ENCODE assay signal across 8 cellular contexts in genomic region chr6:89371849-89372505, GRCh38. TPM values are rescaled to one million over a fixed set of nuclear protein-coding genes. Genes with fewer than 3 reads are reported as not detected.
DNase-seq lines count a peak whose midpoint lies in the region; ATAC-seq, FAIRE-seq and TF ChIP-seq lines count a peak whose summit lies in the region.

No MANE protein-coding gene starts in this region.

- no peaks in the 10 kb centered on the region for H3K36me3 ChIP-seq in HepG2 (replicated peaks in 1 of 2; ENCODE audit: control insufficient read depth in 1 of 2, insufficient read depth in 2 of 2, low read length in 2 of 2)

- H3K4me3 ChIP-seq in AG09309 (ENCODE audit: control insufficient read depth, low read depth, low read length), result no peak overlapping the region
- no peak overlapping the region for H3K4me3 ChIP-seq in HepG2 (replicated peaks in 1 of 3; ENCODE audit: insufficient read depth in 1 of 3, low read depth in 2 of 3, low read length in 3 of 3)

- peak overlapping the region; percentile 45 for H3K4me2 ChIP-seq in HepG2 (ENCODE audit: low read depth, low read length)

- DNase-seq in AG09309 (ENCODE audit: low read depth) (no peak), NCI-H2196 treated with DMSO at 0.1 percent for 48 hours (lab: John Stamatoyannopoulos, UW; ENCODE audit: unreplicated experiment) (peak; percentile 52), cerebellar cortex (ENCODE audit: low spot score) (peak; percentile 79), HepG2 (ENCODE audit: low spot score) (peak; percentile 47)
- DNase-seq in activated CD4-positive, alpha-beta T cell treated with anti-CD3 and anti-CD28 coated beads for 1 hour, result peak; percentile 70
- DNase-seq in stimulated activated CD4-positive, alpha-beta T cell treated with anti-CD3 and anti-CD28 coated beads, TNF-alpha, amount 100 ng/mL, for 4 hours (ENCODE audit: low read depth in 3 of 3), result peak; percentile 56 to 65 (median 60)

- no peak overlapping the region for H3K27ac ChIP-seq in HepG2 (ENCODE audit: extremely low read length, insufficient read depth, low read length)

- in situ Hi-C loops in HepG2 (cut with HindIII; ENCODE audit: extremely low pct_ligation_motif_present, low pct_unique_long_range_greater_than_20kb), result loop anchor here (5.0 kb wide), 1 partner anchor 60 kb away; no protein-coding TSS in a partner anchor

- FAIRE-seq in HepG2 (lab: Jason Lieb, UNC), result peak; percentile 15

- H3K4me1 ChIP-seq in HepG2 (ENCODE audit: insufficient read depth, low read length), result 0 out of 2 replicates have a peak, but pooled peaks cover 7% of the 10 kb centered on the region

- no peaks in the 10 kb centered on the region for H3K9me3 ChIP-seq in HepG2 (ENCODE audit: low read length)

- ATAC-seq in GM18858 (IDR thresholded peaks at IDR 0.05; ENCODE audit: unreplicated experiment) (peak; percentile 56), HG03060 (IDR thresholded peaks at IDR 0.05; ENCODE audit: low read depth, unreplicated experiment) (peak; percentile 42), HepG2 (peak; percentile 94)

- no peak for TF ChIP-seq EP300 in HepG2 (IDR thresholded peaks at IDR 0.05; ENCODE audit: low read depth in 2 of 2, low read length in 2 of 2)
- no peak for TF ChIP-seq EP300 in HepG2 (CRISPR knock-in tag; IDR thresholded peaks at IDR 0.05; ENCODE audit: borderline replicate concordance)

- WGBS in HepG2 (ENCODE audit: low lambda C conversion rate), result 14% methylated on average over 5 of the region's 8 CpGs

- H3K27me3 ChIP-seq in HepG2 (ENCODE audit: control insufficient read depth in 1 of 2, insufficient read depth in 2 of 2, low read length in 2 of 2), result no peaks in the 10 kb centered on the region

- 0 out of 2 replicates have a peak, but pooled peaks have one; percentile 27 for TF ChIP-seq RAD21 in HepG2 (CRISPR knock-in tag; IDR thresholded peaks at IDR 0.05)

- TF ChIP-seq CTCF in AG09309 (IDR thresholded peaks at IDR 0.05; ENCODE audit: control insufficient read depth, insufficient read depth, low read depth, low read length, missing control alignments) (peak; percentile 93), HepG2 (CRISPR knock-in tag; IDR thresholded peaks at IDR 0.05) (peak; percentile 92)

- H3K79me2 ChIP-seq in HepG2 (ENCODE audit: insufficient read depth, low read length), result no peaks in the 10 kb centered on the region

- H4K20me1 ChIP-seq in HepG2 (ENCODE audit: insufficient read depth, low read length), result no peaks in the 10 kb centered on the region

- no peak overlapping the region for H3K9ac ChIP-seq in HepG2 (ENCODE audit: insufficient read depth, low read depth, low read length)

- no peak for TF ChIP-seq POLR2A in HepG2 (IDR thresholded peaks at IDR 0.05; ENCODE audit: insufficient read depth in 1 of 2, low read depth in 2 of 2, low read length in 2 of 2)

- intact Hi-C loops in HepG2 (cut with micrococcal nuclease; ENCODE audit: unreplicated experiment), result loop anchor here (5.0 to 10.0 kb wide), 2 partner anchors 225 to 387 kb away; no protein-coding TSS in a partner anchor

- CTCF ChIA-PET in HepG2 (lab: Yijun Ruan, JAX; ENCODE audit: low intra/inter-chr PET ratio, low total read pairs), result interaction anchor here (1.1 to 1.5 kb wide), 2 partner anchors 61 to 239 kb away, joined by 3 to 4 read pairs; partner anchors contain the start of gene ANKRD6

- POLR2A ChIA-PET in HepG2 (lab: Yijun Ruan, JAX), result interaction anchor here (1.0 kb wide), 2 partner anchors 19 to 241 kb away, joined by 3 read pairs; no protein-coding TSS in a partner anchor

- H2AFZ ChIP-seq in HepG2 (ENCODE audit: low read length), result no peak overlapping the region

- no TSS peak for BruUV-seq in HepG2 (replicated peaks; lab: Mats Ljungman, UMichigan)

TF ChIP-seq in HepG2, 621 proteins besides CTCF, POLR2A, EP300 and RAD21 (continues in another document):
- TF ChIP-seq CBX5 (CRISPR knock-in tag; IDR thresholded peaks at IDR 0.05; ENCODE audit: borderline replicate concordance) (peak; percentile 50; the same call in 1 of the 2 replicates), SMC3 (IDR thresholded peaks at IDR 0.05; ENCODE audit: low read length) (no peak), MTF1 (CRISPR knock-in tag; IDR thresholded peaks at IDR 0.05) (no peak), GPN1 (CRISPR knock-in tag; IDR thresholded peaks at IDR 0.05; ENCODE audit: borderline replicate concordance) (no peak), CHCHD3 (CRISPR knock-in tag; IDR thresholded peaks at IDR 0.05) (no peak), ZZZ3 (CRISPR knock-in tag; IDR thresholded peaks at IDR 0.05; ENCODE audit: borderline replicate concordance) (no peak)

RNA-seq across cellular contexts. Expression of gene UBE2J1, which starts 19.5 kb away (rescaled TPM):
- 19.3 and 29.5 TPM in 2 replicates for total RNA-seq in HepG2 (2016; rRNA removed; fragmentation: Illumina TruSeq; extraction: Trizol)
- 13.5 and 15.0 TPM in 2 replicates for total RNA-seq in HepG2 (2016; cell fraction: cytosol; rRNA removed; fragmentation: Illumina TruSeq; extraction: Trizol; ENCODE audit: low read depth)
- 20.1 and 28.2 TPM in 2 replicates for total RNA-seq in HepG2 (2016; cell fraction: insoluble cytoplasmic fraction; rRNA removed; fragmentation: Illumina TruSeq; extraction: Trizol)
- total RNA-seq in HepG2 (2016; cell fraction: membrane; rRNA removed; fragmentation: Illumina TruSeq; extraction: Trizol), result 34.9 and 36.8 TPM in 2 replicates
- total RNA-seq in HepG2 (2016; cell fraction: nucleus; rRNA removed; fragmentation: Illumina TruSeq; extraction: Trizol), result 10.8 and 11.8 TPM in 2 replicates
- polyA plus RNA-seq in HepG2 (2011; rRNA removed), result 18.6 and 24.6 TPM in 2 replicates
- 12.1 and 17.5 TPM in 2 replicates for polyA plus RNA-seq in HepG2 (2011; cell fraction: cytosol; rRNA removed)
- 5.8 and 6.6 TPM in 2 replicates for polyA plus RNA-seq in HepG2 (2011; cell fraction: nucleus; rRNA removed)
- 15.8 and 17.0 TPM in 2 replicates for polyA plus RNA-seq in HepG2 (2012)
- polyA plus RNA-seq in HepG2 (2016; cell fraction: cytosol; fragmentation: Illumina TruSeq; extraction: Trizol; ENCODE audit: low read depth), result 26.2 and 31.5 TPM in 2 replicates
- 52.7 and 53.8 TPM in 2 replicates for polyA plus RNA-seq in HepG2 (2016; cell fraction: insoluble cytoplasmic fraction; fragmentation: Illumina TruSeq; extraction: Trizol; ENCODE audit: low read depth)
- polyA plus RNA-seq in HepG2 (2016; cell fraction: membrane; fragmentation: Illumina TruSeq; extraction: Trizol; ENCODE audit: low read depth), result 47.6 and 48.7 TPM in 2 replicates
- 22.0 and 22.5 TPM in 2 replicates for polyA plus RNA-seq in HepG2 (2016; cell fraction: nucleus; fragmentation: Illumina TruSeq; extraction: Trizol; ENCODE audit: insufficient read depth, low read depth)
- polyA minus RNA-seq in HepG2 (2011; rRNA and poly(A)+ RNA removed; ENCODE audit: low replicate concordance), result 10.0 and 15.8 TPM in 2 replicates
- 13.7 and 13.9 TPM in 2 replicates for polyA minus RNA-seq in HepG2 (2011; cell fraction: cytosol; rRNA and poly(A)+ RNA removed)
- 18.8 and 20.0 TPM in 2 replicates for polyA minus RNA-seq in HepG2 (2011; cell fraction: nucleus; rRNA and poly(A)+ RNA removed)

RNA-seq across cellular contexts. Expression of gene RRAGD, which starts 40.1 kb away (rescaled TPM):
- 0.35 and 0.39 TPM in 2 replicates for total RNA-seq in HepG2 (2016; rRNA removed; fragmentation: Illumina TruSeq; extraction: Trizol)
- total RNA-seq in HepG2 (2016; cell fraction: cytosol; rRNA removed; fragmentation: Illumina TruSeq; extraction: Trizol; ENCODE audit: low read depth), result 0.26 and 0.30 TPM in 2 replicates
- 0.30 and 0.63 TPM in 2 replicates for total RNA-seq in HepG2 (2016; cell fraction: insoluble cytoplasmic fraction; rRNA removed; fragmentation: Illumina TruSeq; extraction: Trizol)
- total RNA-seq in HepG2 (2016; cell fraction: membrane; rRNA removed; fragmentation: Illumina TruSeq; extraction: Trizol), result 0.69 and 1.1 TPM in 2 replicates
- 0.28 and 0.53 TPM in 2 replicates for total RNA-seq in HepG2 (2016; cell fraction: nucleus; rRNA removed; fragmentation: Illumina TruSeq; extraction: Trizol)
- polyA plus RNA-seq in HepG2 (2011; rRNA removed), result 0.53 and 0.57 TPM in 2 replicates
- polyA plus RNA-seq in HepG2 (2011; cell fraction: cytosol; rRNA removed), result 0.12 and 0.37 TPM in 2 replicates
- polyA plus RNA-seq in HepG2 (2011; cell fraction: nucleus; rRNA removed), result 0.05 and 0.06 TPM in 2 replicates
- polyA plus RNA-seq in HepG2 (2012), result 0.21 and 0.85 TPM in 2 replicates
- polyA plus RNA-seq in HepG2 (2016; cell fraction: cytosol; fragmentation: Illumina TruSeq; extraction: Trizol; ENCODE audit: low read depth), result 0.37 and 0.38 TPM in 2 replicates
- 0.17 and 0.53 TPM in 2 replicates for polyA plus RNA-seq in HepG2 (2016; cell fraction: insoluble cytoplasmic fraction; fragmentation: Illumina TruSeq; extraction: Trizol; ENCODE audit: low read depth)
- 0.69 and 0.86 TPM in 2 replicates for polyA plus RNA-seq in HepG2 (2016; cell fraction: membrane; fragmentation: Illumina TruSeq; extraction: Trizol; ENCODE audit: low read depth)
- polyA plus RNA-seq in HepG2 (2016; cell fraction: nucleus; fragmentation: Illumina TruSeq; extraction: Trizol; ENCODE audit: insufficient read depth, low read depth), result 0.22 TPM in 1 of 2 replicates, not detected in the other
- polyA minus RNA-seq in HepG2 (2011; rRNA and poly(A)+ RNA removed; ENCODE audit: low replicate concordance), result 0.26 TPM in 1 of 2 replicates, not detected in the other
- 0.62 and 1.3 TPM in 2 replicates for polyA minus RNA-seq in HepG2 (2011; cell fraction: cytosol; rRNA and poly(A)+ RNA removed)
- polyA minus RNA-seq in HepG2 (2011; cell fraction: nucleus; rRNA and poly(A)+ RNA removed), result 0.12 and 0.13 TPM in 2 replicates

RNA-seq across cellular contexts. Expression of gene GABRR2, which starts 56.9 kb away (rescaled TPM):
- not detected in 2 replicates for total RNA-seq in HepG2 (2016; rRNA removed; fragmentation: Illumina TruSeq; extraction: Trizol)
- total RNA-seq in HepG2 (2016; cell fraction: cytosol; rRNA removed; fragmentation: Illumina TruSeq; extraction: Trizol; ENCODE audit: low read depth), result not detected in 2 replicates
- not detected in 2 replicates for total RNA-seq in HepG2 (2016; cell fraction: insoluble cytoplasmic fraction; rRNA removed; fragmentation: Illumina TruSeq; extraction: Trizol)
- not detected in 2 replicates for total RNA-seq in HepG2 (2016; cell fraction: membrane; rRNA removed; fragmentation: Illumina TruSeq; extraction: Trizol)
- total RNA-seq in HepG2 (2016; cell fraction: nucleus; rRNA removed; fragmentation: Illumina TruSeq; extraction: Trizol), result not detected in 2 replicates
- polyA plus RNA-seq in HepG2 (2011; rRNA removed), result 0.13 and 0.24 TPM in 2 replicates
- 0.04 TPM in 1 of 2 replicates, not detected in the other for polyA plus RNA-seq in HepG2 (2011; cell fraction: cytosol; rRNA removed)
- polyA plus RNA-seq in HepG2 (2011; cell fraction: nucleus; rRNA removed), result 0.80 and 0.81 TPM in 2 replicates
- 0.20 TPM in 1 of 2 replicates, not detected in the other for polyA plus RNA-seq in HepG2 (2012)
- not detected in 2 replicates for polyA plus RNA-seq in HepG2 (2016; cell fraction: cytosol; fragmentation: Illumina TruSeq; extraction: Trizol; ENCODE audit: low read depth)
- polyA plus RNA-seq in HepG2 (2016; cell fraction: insoluble cytoplasmic fraction; fragmentation: Illumina TruSeq; extraction: Trizol; ENCODE audit: low read depth), result not detected in 2 replicates
- polyA plus RNA-seq in HepG2 (2016; cell fraction: membrane; fragmentation: Illumina TruSeq; extraction: Trizol; ENCODE audit: low read depth), result not detected in 2 replicates
- polyA plus RNA-seq in HepG2 (2016; cell fraction: nucleus; fragmentation: Illumina TruSeq; extraction: Trizol; ENCODE audit: insufficient read depth, low read depth), result not detected in 2 replicates
- 0.56 TPM in 1 of 2 replicates, not detected in the other for polyA minus RNA-seq in HepG2 (2011; rRNA and poly(A)+ RNA removed; ENCODE audit: low replicate concordance)
- polyA minus RNA-seq in HepG2 (2011; cell fraction: cytosol; rRNA and poly(A)+ RNA removed), result not detected in 2 replicates
- 0.37 TPM in 1 of 2 replicates, not detected in the other for polyA minus RNA-seq in HepG2 (2011; cell fraction: nucleus; rRNA and poly(A)+ RNA removed)

Comparison
In these comparisons a context has a peak if more than half of its experiments do, and no peak if none do; other contexts are left out.
1. ATAC-seq: peak in every context shown above with its lines; median percentile 94 in HepG2; 56 in GM18858; 42 in HG03060.